In the genomic region with DNA sequence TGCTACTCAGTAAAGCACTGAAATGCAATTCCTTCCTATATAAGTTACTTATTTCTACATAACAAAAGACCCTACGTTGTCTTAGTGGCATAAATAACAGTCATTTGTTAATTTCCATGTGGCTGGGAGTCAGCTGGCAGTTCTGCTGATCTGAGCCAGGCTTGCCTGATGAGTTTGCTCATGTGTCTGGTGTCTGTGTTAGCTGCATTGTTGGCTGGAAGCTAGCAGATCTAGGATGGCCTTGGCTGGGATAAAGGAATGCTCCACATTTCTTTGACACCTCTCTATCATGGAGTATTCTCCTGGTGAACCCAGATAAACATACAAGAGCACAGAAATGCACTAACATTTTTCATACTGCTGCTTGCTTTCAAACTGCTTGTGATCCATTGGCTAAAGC, we compare ENCODE assay signal across 15 cellular contexts.
A peak's percentile ranks its signal among the peaks of the same experiment; 100 is the strongest.
DNase-seq lines count a peak whose midpoint lies in the region; ATAC-seq lines count a peak whose summit lies in the region.
"Had no signal": no experiment of that assay in that cellular context is flagged by ENCODE, and none has a peak within 500 bp of the region (broad histone marks: within the 10 kb centered on the region; RNA-seq: fewer than 3 reads in every experiment).

No MANE protein-coding gene starts in this region.

- peak; percentile 98 for ATAC-seq in left ventricle myocardium superior
- peak; percentile 78 for ATAC-seq in left lobe of liver
- no peak for ATAC-seq in HG02970 (IDR thresholded peaks at IDR 0.05; ENCODE audit: low FRiP score, unreplicated experiment)
- ATAC-seq: GM12878 had no signal

- intact Hi-C loops in left ventricle myocardium superior (cut with micrococcal nuclease) = no loop called here

- DNase-seq in Ammon's horn (ENCODE audit: low spot score) = peak; percentile 17
- DNase-seq in amniotic epithelial cell (ENCODE audit: low read depth) = peak; percentile 63
- no peak for DNase-seq in left ventricle myocardium superior
- no peak for DNase-seq in left lobe of liver (ENCODE audit: low spot score)
- DNase-seq in stimulated activated CD4-positive, alpha-beta T cell treated with anti-CD3 and anti-CD28 coated beads, Interleukin-15, amount 100 ng/mL, for 24 hours = no peak
- DNase-seq in activated T-cell treated with anti-CD3 and anti-CD28 coated beads for 4 hours = no peak
- DNase-seq in T-helper 1 cell = no peak
- DNase-seq: ACHN; C1 segment of cervical spinal cord; Calu3; CD4-positive, alpha-beta T cell; DMS79; GOT3 had no signal

Comparison
In these comparisons a context has a peak if more than half of its experiments do, and no peak if none do; other contexts are left out.
1. DNase-seq: peak in Ammon's horn (single experiment) and amniotic epithelial cell (single experiment); none in left ventricle myocardium superior (single experiment), left lobe of liver (single experiment), stimulated activated CD4-positive, alpha-beta T cell treated with anti-CD3 and anti-CD28 coated beads, Interleukin-15, amount 100 ng/mL, for 24 hours (single experiment), activated T-cell treated with anti-CD3 and anti-CD28 coated beads for 4 hours (single experiment) and T-helper 1 cell (0 of 5).